18 cellular contexts compared by ENCODE assay signal in the genomic region with DNA sequence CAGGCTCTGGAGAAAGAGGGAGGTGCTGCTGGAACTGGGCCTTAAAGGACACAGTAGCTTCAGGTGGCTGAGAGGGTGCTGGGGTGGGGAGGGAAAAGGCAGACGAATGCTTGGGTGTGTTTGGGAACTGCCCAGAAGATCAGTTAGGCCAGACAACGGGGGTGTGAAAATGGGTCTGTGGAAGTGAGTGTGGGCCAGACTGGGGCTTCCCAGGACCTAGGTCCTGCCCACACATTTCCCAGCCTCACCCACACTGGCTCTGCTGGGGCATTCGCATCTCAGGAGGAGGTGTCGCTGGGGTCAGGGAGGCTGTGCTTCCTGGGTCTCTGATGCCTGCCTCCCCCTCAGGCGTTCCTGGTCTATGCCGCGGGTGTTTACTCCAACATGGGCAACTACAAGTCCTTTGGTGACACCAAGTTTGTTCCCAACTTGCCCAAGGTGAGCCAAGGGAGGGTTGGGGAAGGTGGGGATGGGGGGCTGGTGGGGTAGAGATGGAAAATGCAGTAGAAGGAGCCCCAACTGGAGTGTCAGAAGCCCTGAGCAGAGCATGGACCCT. TPM values are rescaled to one million over a fixed set of nuclear protein-coding genes. Genes with fewer than 3 reads are reported as not detected.
DNase-seq lines count a peak whose midpoint lies in the region; ATAC-seq and TF ChIP-seq lines count a peak whose summit lies in the region.
"Had no signal": no experiment of that assay in that cellular context is flagged by ENCODE, and none has a peak within 500 bp of the region (broad histone marks: within the 10 kb centered on the region; RNA-seq: fewer than 3 reads in every experiment).

No MANE protein-coding gene starts in this region.

- ATAC-seq in activated naive CD8-positive, alpha-beta T cell treated with anti-CD3 and anti-CD28 coated beads, Interleukin-2, amount 10 ng/mL, durations not matched to agents 7 days and 5 days (ENCODE audit: low read depth): no peak
- no peak for ATAC-seq in activated naive CD8-positive, alpha-beta T cell treated with anti-CD3 and anti-CD28 coated beads, Interleukin-2, amount 50 U/mL, for 24 hours
- no peak for ATAC-seq in activated CD8-positive, alpha-beta T cell treated with anti-CD3 and anti-CD28 coated beads, Interleukin-2, amount 10 ng/mL, durations not matched to agents 7 days and 5 days
- ATAC-seq: GM12878 had no signal

- peaks cover 11% of the 10 kb centered on the region for H3K4me1 Mint-ChIP-seq in activated naive CD8-positive, alpha-beta T cell treated with anti-CD3 and anti-CD28 coated beads, Interleukin-2, amount 10 ng/mL, durations not matched to agents 7 days and 5 days
- peaks cover 19% of the 10 kb centered on the region for H3K4me1 Mint-ChIP-seq in activated naive CD8-positive, alpha-beta T cell treated with anti-CD3 and anti-CD28 coated beads, Interleukin-2, amount 50 U/mL, for 24 hours
- peaks cover 15% of the 10 kb centered on the region for H3K4me1 Mint-ChIP-seq in activated CD8-positive, alpha-beta T cell treated with anti-CD3 and anti-CD28 coated beads, Interleukin-2, amount 10 ng/mL, durations not matched to agents 7 days and 5 days (ENCODE audit: low read depth)
- H3K4me1 Mint-ChIP-seq in nephron progenitor cell (peaks cover 5% of the 10 kb centered on the region), endothelial cell (ENCODE audit: unreplicated experiment) (no peaks in the 10 kb centered on the region)

- peak overlapping the region; percentile 34 for H3K27ac Mint-ChIP-seq in activated naive CD8-positive, alpha-beta T cell treated with anti-CD3 and anti-CD28 coated beads, Interleukin-2, amount 10 ng/mL, durations not matched to agents 7 days and 5 days
- H3K27ac Mint-ChIP-seq in activated naive CD8-positive, alpha-beta T cell treated with anti-CD3 and anti-CD28 coated beads, Interleukin-2, amount 50 U/mL, for 24 hours: no peak overlapping the region
- H3K27ac Mint-ChIP-seq in activated CD8-positive, alpha-beta T cell treated with anti-CD3 and anti-CD28 coated beads, Interleukin-2, amount 10 ng/mL, durations not matched to agents 7 days and 5 days: peak overlapping the region; percentile 52
- H3K27ac Mint-ChIP-seq in nephron progenitor cell: peak overlapping the region; percentile 57
- H3K27ac Mint-ChIP-seq in endothelial cell (ENCODE audit: unreplicated experiment): no peak overlapping the region
- H3K27ac Mint-ChIP-seq: CD4-positive, CD25-positive, alpha-beta regulatory T cell had no signal

- TF ChIP-seq CTCF in nephron progenitor cell (IDR thresholded peaks at IDR 0.05): no peak
- TF ChIP-seq CTCF in endothelial cell (IDR thresholded peaks at IDR 0.05; ENCODE audit: unreplicated experiment): no peak

- H3K4me3 Mint-ChIP-seq in activated naive CD8-positive, alpha-beta T cell treated with anti-CD3 and anti-CD28 coated beads, Interleukin-2, amount 10 ng/mL, durations not matched to agents 7 days and 5 days: no peak overlapping the region
- H3K4me3 Mint-ChIP-seq in activated naive CD8-positive, alpha-beta T cell treated with anti-CD3 and anti-CD28 coated beads, Interleukin-2, amount 50 U/mL, for 24 hours: no peak overlapping the region
- no peak overlapping the region for H3K4me3 Mint-ChIP-seq in activated CD8-positive, alpha-beta T cell treated with anti-CD3 and anti-CD28 coated beads, Interleukin-2, amount 10 ng/mL, durations not matched to agents 7 days and 5 days
- H3K4me3 Mint-ChIP-seq in nephron progenitor cell: no peak overlapping the region
- no peak overlapping the region for H3K4me3 Mint-ChIP-seq in endothelial cell (ENCODE audit: unreplicated experiment)
- H3K4me3 Mint-ChIP-seq: CD4-positive, CD25-positive, alpha-beta regulatory T cell had no signal

- peaks cover 2% of the 10 kb centered on the region for H3K36me3 Mint-ChIP-seq in activated naive CD8-positive, alpha-beta T cell treated with anti-CD3 and anti-CD28 coated beads, Interleukin-2, amount 10 ng/mL, durations not matched to agents 7 days and 5 days
- peaks cover 13% of the 10 kb centered on the region for H3K36me3 Mint-ChIP-seq in activated naive CD8-positive, alpha-beta T cell treated with anti-CD3 and anti-CD28 coated beads, Interleukin-2, amount 50 U/mL, for 24 hours (ENCODE audit: low read depth)
- peaks cover 13% of the 10 kb centered on the region for H3K36me3 Mint-ChIP-seq in activated CD8-positive, alpha-beta T cell treated with anti-CD3 and anti-CD28 coated beads, Interleukin-2, amount 10 ng/mL, durations not matched to agents 7 days and 5 days (ENCODE audit: low read depth)
- H3K36me3 Mint-ChIP-seq in nephron progenitor cell (ENCODE audit: low read depth): peaks cover 5% of the 10 kb centered on the region
- no peaks in the 10 kb centered on the region for H3K36me3 Mint-ChIP-seq in endothelial cell (ENCODE audit: low read depth, unreplicated experiment)

- no peaks in the 10 kb centered on the region for H3K27me3 Mint-ChIP-seq in activated naive CD8-positive, alpha-beta T cell treated with anti-CD3 and anti-CD28 coated beads, Interleukin-2, amount 10 ng/mL, durations not matched to agents 7 days and 5 days
- no peaks in the 10 kb centered on the region for H3K27me3 Mint-ChIP-seq in activated naive CD8-positive, alpha-beta T cell treated with anti-CD3 and anti-CD28 coated beads, Interleukin-2, amount 50 U/mL, for 24 hours
- no peaks in the 10 kb centered on the region for H3K27me3 Mint-ChIP-seq in activated CD8-positive, alpha-beta T cell treated with anti-CD3 and anti-CD28 coated beads, Interleukin-2, amount 10 ng/mL, durations not matched to agents 7 days and 5 days (ENCODE audit: low read depth)
- H3K27me3 Mint-ChIP-seq in nephron progenitor cell (ENCODE audit: low read depth, poor library complexity) (peaks cover 3% of the 10 kb centered on the region), endothelial cell (ENCODE audit: unreplicated experiment) (peaks cover 2% of the 10 kb centered on the region)
- H3K27me3 Mint-ChIP-seq: CD4-positive, CD25-positive, alpha-beta regulatory T cell; CD8-positive, alpha-beta memory T cell had no signal

- DNase-seq in activated naive CD8-positive, alpha-beta T cell treated with anti-CD3 and anti-CD28 coated beads, Interleukin-2, amount 10 ng/mL, durations not matched to agents 7 days and 5 days: no peak
- no peak for DNase-seq in activated naive CD8-positive, alpha-beta T cell treated with anti-CD3 and anti-CD28 coated beads, Interleukin-2, amount 50 U/mL, for 24 hours
- DNase-seq in activated CD8-positive, alpha-beta T cell treated with anti-CD3 and anti-CD28 coated beads, Interleukin-2, amount 10 ng/mL, durations not matched to agents 7 days and 5 days: no peak
- DNase-seq in nephron progenitor cell (no peak), SHP77 treated with DMSO at 0.1 percent for 48 hours (lab: John Stamatoyannopoulos, UW) (no peak), endothelial cell (ENCODE audit: low spot score) (no peak)
- no peak for DNase-seq in activated effector memory CD4-positive, alpha-beta T cell treated with Interleukin-2 at 50 U/mL for 16 hours
- DNase-seq: ACHN; BE2C; C1 segment of cervical spinal cord; CD4-positive, CD25-positive, alpha-beta regulatory T cell; CD8-positive, alpha-beta memory T cell; COR-L47; DMS 273 treated with DMSO at 0.1 percent for 48 hours; DMS53; DND-41; EL had no signal

- POLR2A ChIA-PET in activated naive CD8-positive, alpha-beta T cell treated with anti-CD3 and anti-CD28 coated beads, Interleukin-2, amount 10 ng/mL, durations not matched to agents 7 days and 5 days (lab: Charles Lee): no interaction called here
- POLR2A ChIA-PET in activated CD8-positive, alpha-beta T cell treated with anti-CD3 and anti-CD28 coated beads, Interleukin-2, amount 10 ng/mL, durations not matched to agents 7 days and 5 days (lab: Charles Lee): no interaction called here

- no peaks in the 10 kb centered on the region for H3K9me3 Mint-ChIP-seq in activated naive CD8-positive, alpha-beta T cell treated with anti-CD3 and anti-CD28 coated beads, Interleukin-2, amount 10 ng/mL, durations not matched to agents 7 days and 5 days
- no peaks in the 10 kb centered on the region for H3K9me3 Mint-ChIP-seq in activated naive CD8-positive, alpha-beta T cell treated with anti-CD3 and anti-CD28 coated beads, Interleukin-2, amount 50 U/mL, for 24 hours
- no peaks in the 10 kb centered on the region for H3K9me3 Mint-ChIP-seq in activated CD8-positive, alpha-beta T cell treated with anti-CD3 and anti-CD28 coated beads, Interleukin-2, amount 10 ng/mL, durations not matched to agents 7 days and 5 days (ENCODE audit: insufficient read depth)
- H3K9me3 Mint-ChIP-seq in nephron progenitor cell (no peaks in the 10 kb centered on the region), endothelial cell (ENCODE audit: unreplicated experiment) (no peaks in the 10 kb centered on the region)
- H3K9me3 Mint-ChIP-seq: CD4-positive, CD25-positive, alpha-beta regulatory T cell; CD8-positive, alpha-beta memory T cell had no signal

- CTCF ChIA-PET in activated CD8-positive, alpha-beta T cell treated with anti-CD3 and anti-CD28 coated beads, Interleukin-2, amount 10 ng/mL, durations not matched to agents 7 days and 5 days (lab: Charles Lee): no interaction called here

RNA-seq across cellular contexts. Expression of a gene that starts 4.7 kb away (rescaled TPM):
- 10 to 100 TPM; 44.9 to 45.7 TPM for total RNA-seq in activated naive CD8-positive, alpha-beta T cell treated with anti-CD3 and anti-CD28 coated beads, Interleukin-2, amount 10 ng/mL, durations not matched to agents 7 days and 5 days
- 10 to 100 TPM; 73.3 to 79.1 TPM for total RNA-seq in activated CD8-positive, alpha-beta T cell treated with anti-CD3 and anti-CD28 coated beads, Interleukin-2, amount 10 ng/mL, durations not matched to agents 7 days and 5 days
- 41.3 TPM for total RNA-seq in endothelial cell (ENCODE audit: unreplicated experiment)

RNA-seq across cellular contexts. Expression of a gene that starts 18.2 kb away (rescaled TPM):
- total RNA-seq in activated naive CD8-positive, alpha-beta T cell treated with anti-CD3 and anti-CD28 coated beads, Interleukin-2, amount 10 ng/mL, durations not matched to agents 7 days and 5 days: 10 to 100 TPM; 10.6 to 10.7 TPM
- total RNA-seq in activated CD8-positive, alpha-beta T cell treated with anti-CD3 and anti-CD28 coated beads, Interleukin-2, amount 10 ng/mL, durations not matched to agents 7 days and 5 days: 1 to 10 TPM; 5.1 to 5.8 TPM
- 2.0 TPM for total RNA-seq in endothelial cell (ENCODE audit: unreplicated experiment)

RNA-seq across cellular contexts. Expression of a gene that starts 25.5 kb away (rescaled TPM):
- 10 to 100 TPM; 22.6 to 26.4 TPM for total RNA-seq in activated naive CD8-positive, alpha-beta T cell treated with anti-CD3 and anti-CD28 coated beads, Interleukin-2, amount 10 ng/mL, durations not matched to agents 7 days and 5 days
- total RNA-seq in activated CD8-positive, alpha-beta T cell treated with anti-CD3 and anti-CD28 coated beads, Interleukin-2, amount 10 ng/mL, durations not matched to agents 7 days and 5 days: 10 to 100 TPM; 10.6 to 14.0 TPM
- total RNA-seq in endothelial cell (ENCODE audit: unreplicated experiment): 35.8 TPM

RNA-seq across cellular contexts. Expression of a gene that starts 46.3 kb away (rescaled TPM):
- 10 to 100 TPM; 53.9 to 64.4 TPM for total RNA-seq in activated naive CD8-positive, alpha-beta T cell treated with anti-CD3 and anti-CD28 coated beads, Interleukin-2, amount 10 ng/mL, durations not matched to agents 7 days and 5 days
- total RNA-seq in activated CD8-positive, alpha-beta T cell treated with anti-CD3 and anti-CD28 coated beads, Interleukin-2, amount 10 ng/mL, durations not matched to agents 7 days and 5 days: 100 to 1,000 TPM in 1 of 2 experiments, 10 to 100 TPM in 1; 93.7 to 100 TPM
- total RNA-seq in endothelial cell (ENCODE audit: unreplicated experiment): 73.0 TPM

Comparison
In these comparisons a context has a peak if more than half of its experiments do, and no peak if none do; other contexts are left out.
1. H3K27ac Mint-ChIP-seq: peak in activated naive CD8-positive, alpha-beta T cell treated with anti-CD3 and anti-CD28 coated beads, Interleukin-2, amount 10 ng/mL, durations not matched to agents 7 days and 5 days (single experiment), activated CD8-positive, alpha-beta T cell treated with anti-CD3 and anti-CD28 coated beads, Interleukin-2, amount 10 ng/mL, durations not matched to agents 7 days and 5 days (single experiment) and nephron progenitor cell (single experiment); none in activated naive CD8-positive, alpha-beta T cell treated with anti-CD3 and anti-CD28 coated beads, Interleukin-2, amount 50 U/mL, for 24 hours (single experiment) and endothelial cell (single experiment).